Comparison of ENCODE assay signal across 12 cellular contexts in genomic region chr16:87375426-87376135, GRCh38. TPM values are rescaled to one million over a fixed set of nuclear protein-coding genes. Genes with fewer than 3 reads are reported as not detected.
DNase-seq lines count a peak whose midpoint lies in the region; ATAC-seq, FAIRE-seq and TF ChIP-seq lines count a peak whose summit lies in the region.
"Had no signal": no experiment of that assay in that cellular context is flagged by ENCODE, and none has a peak within 500 bp of the region (broad histone marks: within the 10 kb centered on the region; RNA-seq: fewer than 3 reads in every experiment).

No MANE protein-coding gene starts in this region.

- peak overlapping the region; percentile 53 for H3K9ac ChIP-seq in endothelial cell of umbilical vein (replicated peaks; ENCODE audit: extremely low read depth, insufficient read depth, low read length)

- TF ChIP-seq CTCF in endothelial cell of umbilical vein (IDR thresholded peaks at IDR 0.05; ENCODE audit: extremely low read depth in 1 of 2, insufficient read depth in 1 of 2, low read depth in 1 of 2, low read length in 2 of 2), result no peak

- POLR2A ChIA-PET in endothelial cell of umbilical vein (lab: Charles Lee), result no interaction called here

- peak; percentile 50 for DNase-seq in AG20443 (ENCODE audit: low spot score)
- peak; percentile 57 for DNase-seq in MV-4-11 (lab: John Stamatoyannopoulos, UW)
- DNase-seq in endothelial cell of umbilical vein (ENCODE audit: low read depth, low spot score), result peak; percentile 92
- peak; percentile 89 for DNase-seq in lung microvascular endothelial cell (ENCODE audit: low read depth in 2 of 2)
- no peak for DNase-seq in COLO829 (ENCODE audit: low spot score)
- no peak for DNase-seq in effector memory CD4-positive, alpha-beta T cell
- DNase-seq: activated CD4-positive, alpha-beta T cell treated with anti-CD3 and anti-CD28 coated beads for 48 hours; CD8-positive, alpha-beta T cell; NCI-H146; PC-9 had no signal

- no peaks in the 10 kb centered on the region for H3K36me3 ChIP-seq in endothelial cell of umbilical vein (ENCODE audit: control insufficient read depth in 2 of 2, extremely low read depth in 1 of 2, insufficient read depth in 2 of 2, low read length in 2 of 2)
- no peaks in the 10 kb centered on the region for H3K36me3 ChIP-seq in effector memory CD4-positive, alpha-beta T cell (ENCODE audit: control insufficient read depth, insufficient read depth, low read length)

- peaks cover 61% of the 10 kb centered on the region for H3K79me2 ChIP-seq in endothelial cell of umbilical vein (ENCODE audit: control insufficient read depth, insufficient read depth, low read length)

- no peak overlapping the region for H3K4me3 Mint-ChIP-seq in stimulated activated memory B cell treated with anti-CD40 and anti-IgM and Interleukin-4, amounts not matched to agents 10 μg/mL and 1 μg/mL and 100 μg/mL, for 72 hours
- H3K4me3 Mint-ChIP-seq: CD8-positive, alpha-beta T cell had no signal

- CTCF ChIA-PET in endothelial cell of umbilical vein (lab: Charles Lee), result interaction anchor here (0.7 to 1.6 kb wide), 6 partner anchors 8 to 261 kb away, joined by 3 to 5 read pairs (median 4); partner anchors contain the start of genes C16orf95 and FBXO31

- H3K9me3 ChIP-seq in endothelial cell of umbilical vein (replicated peaks; ENCODE audit: control insufficient read depth, insufficient read depth, low read length), result no peaks in the 10 kb centered on the region
- no peaks in the 10 kb centered on the region for H3K9me3 ChIP-seq in effector memory CD4-positive, alpha-beta T cell (ENCODE audit: control insufficient read depth, low read length)

- H4K20me1 ChIP-seq in endothelial cell of umbilical vein (replicated peaks; ENCODE audit: control insufficient read depth, extremely low read depth, insufficient read depth, low read length), result no peaks in the 10 kb centered on the region

- H3K36me3 Mint-ChIP-seq in stimulated activated memory B cell treated with anti-CD40 and anti-IgM and Interleukin-4, amounts not matched to agents 10 μg/mL and 1 μg/mL and 100 μg/mL, for 72 hours, result peaks cover 14% of the 10 kb centered on the region

- dilution Hi-C loops in endothelial cell of umbilical vein (cut with MboI; ENCODE audit: extremely low pct_ligation_motif_present, low sequenced_read_pairs), result no loop called here

- no peaks in the 10 kb centered on the region for H3K27me3 Mint-ChIP-seq in stimulated activated memory B cell treated with anti-CD40 and anti-IgM and Interleukin-4, amounts not matched to agents 10 μg/mL and 1 μg/mL and 100 μg/mL, for 72 hours

- no peak overlapping the region for H3K4me3 ChIP-seq in endothelial cell of umbilical vein (replicated peaks in 1 of 3; ENCODE audit: insufficient read depth in 1 of 3, low read depth in 1 of 3, low read length in 3 of 3)
- no peak overlapping the region for H3K4me3 ChIP-seq in effector memory CD4-positive, alpha-beta T cell (ENCODE audit: insufficient read depth, low read depth, low read length, poor library complexity, severe bottlenecking)
- H3K4me3 ChIP-seq: PC-9 had no signal

- ATAC-seq in HG02973 (IDR thresholded peaks at IDR 0.05; ENCODE audit: unreplicated experiment), result no peak
- ATAC-seq in stimulated activated memory B cell treated with anti-CD40 and anti-IgM and Interleukin-4, amounts not matched to agents 10 μg/mL and 1 μg/mL and 100 μg/mL, for 72 hours, result no peak
- ATAC-seq: CD8-positive, alpha-beta T cell had no signal

- intact Hi-C loops in endothelial cell of umbilical vein (cut with micrococcal nuclease), result loop anchor here (1.0 kb wide), 1 partner anchor 8 kb away; the partner anchor contains the start of gene FBXO31

- no peak overlapping the region for H3K27ac Mint-ChIP-seq in stimulated activated memory B cell treated with anti-CD40 and anti-IgM and Interleukin-4, amounts not matched to agents 10 μg/mL and 1 μg/mL and 100 μg/mL, for 72 hours
- H3K27ac Mint-ChIP-seq: CD8-positive, alpha-beta T cell had no signal

- no peak overlapping the region for H2AFZ ChIP-seq in endothelial cell of umbilical vein (ENCODE audit: low read depth, low read length)
- H2AFZ ChIP-seq: PC-9 had no signal

- no peaks in the 10 kb centered on the region for H3K9me3 Mint-ChIP-seq in stimulated activated memory B cell treated with anti-CD40 and anti-IgM and Interleukin-4, amounts not matched to agents 10 μg/mL and 1 μg/mL and 100 μg/mL, for 72 hours
- H3K9me3 Mint-ChIP-seq: CD8-positive, alpha-beta T cell had no signal

- H3K4me1 Mint-ChIP-seq in stimulated activated memory B cell treated with anti-CD40 and anti-IgM and Interleukin-4, amounts not matched to agents 10 μg/mL and 1 μg/mL and 100 μg/mL, for 72 hours, result peaks cover 37% of the 10 kb centered on the region

- TF ChIP-seq POLR2A in endothelial cell of umbilical vein (IDR thresholded peaks at IDR 0.05; ENCODE audit: low read depth, low read length), result no peak

- FAIRE-seq in endothelial cell of umbilical vein (lab: Jason Lieb, UNC), result peak; percentile 79

- H3K9me1 ChIP-seq in endothelial cell of umbilical vein (replicated peaks; ENCODE audit: control insufficient read depth, extremely low read depth, insufficient read depth, low read length), result no peaks in the 10 kb centered on the region

- no peak overlapping the region for H3K4me2 ChIP-seq in endothelial cell of umbilical vein (ENCODE audit: insufficient read depth, low read length)
- H3K4me2 ChIP-seq: PC-9 had no signal

- H3K4me1 ChIP-seq in endothelial cell of umbilical vein (ENCODE audit: control insufficient read depth, extremely low read depth, insufficient read depth, low read length), result peaks cover 16% of the 10 kb centered on the region
- H3K4me1 ChIP-seq in effector memory CD4-positive, alpha-beta T cell (ENCODE audit: control insufficient read depth, insufficient read depth, low read length, poor library complexity, severe bottlenecking), result no peaks in the 10 kb centered on the region

- no peaks in the 10 kb centered on the region for H3K27me3 ChIP-seq in endothelial cell of umbilical vein (ENCODE audit: control insufficient read depth in 2 of 2, insufficient read depth in 2 of 2, low read length in 2 of 2)
- no peaks in the 10 kb centered on the region for H3K27me3 ChIP-seq in effector memory CD4-positive, alpha-beta T cell (replicated peaks; ENCODE audit: control insufficient read depth, insufficient read depth, low read length, poor library complexity, severe bottlenecking)

- BruUV-seq in endothelial cell of umbilical vein (replicated peaks; lab: Mats Ljungman, UMichigan), result no TSS peak

- peak overlapping the region; percentile 56 for H3K27ac ChIP-seq in endothelial cell of umbilical vein (ENCODE audit: insufficient read depth, low read depth, low read length)
- no peak overlapping the region for H3K27ac ChIP-seq in effector memory CD4-positive, alpha-beta T cell (ENCODE audit: insufficient read depth, low read length, poor library complexity, severe bottlenecking)
- H3K27ac ChIP-seq: PC-9 had no signal

TF ChIP-seq in endothelial cell of umbilical vein, 7 proteins besides CTCF, POLR2A, EP300 and RAD21:
- TF ChIP-seq FOS (IDR thresholded peaks at IDR 0.05; ENCODE audit: borderline replicate concordance, insufficient read depth, low read length), result peak; percentile 64
- TF ChIP-seq, protein P1, sequence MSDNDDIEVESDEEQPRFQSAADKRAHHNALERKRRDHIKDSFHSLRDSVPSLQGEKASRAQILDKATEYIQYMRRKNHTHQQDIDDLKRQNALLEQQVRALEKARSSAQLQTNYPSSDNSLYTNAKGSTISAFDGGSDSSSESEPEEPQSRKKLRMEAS (IDR thresholded peaks at IDR 0.05; ENCODE audit: insufficient read depth, insufficient read length), result peak; percentile 13
- no peak for TF ChIP-seq POLR2AphosphoS5 (IDR thresholded peaks at IDR 0.05; ENCODE audit: insufficient read depth, low read depth, low read length)
- no peak for TF ChIP-seq GATA2 (IDR thresholded peaks at IDR 0.05; ENCODE audit: insufficient read depth, insufficient read length, low read depth, low read length)
- peak; percentile 43 for TF ChIP-seq JUN (IDR thresholded peaks at IDR 0.05; ENCODE audit: borderline replicate concordance, insufficient read depth, insufficient read length, low read depth)
- no peak for TF ChIP-seq EZH2 (IDR thresholded peaks at IDR 0.05; ENCODE audit: borderline replicate concordance, low read depth, low read length, severe bottlenecking)
- TF ChIP-seq MYC (IDR thresholded peaks at IDR 0.05; ENCODE audit: low read depth, low read length), result no peak
TF ChIP-seq in endothelial cell of umbilical vein: peak in this region for 3.

RNA-seq across cellular contexts. Expression of gene FBXO31, which starts 8.0 kb away (rescaled TPM):
- total RNA-seq in endothelial cell of umbilical vein (28.7 and 31.8 TPM in 2 replicates), lung microvascular endothelial cell (14.8 and 18.5 TPM in 2 replicates)
- polyA plus RNA-seq in endothelial cell of umbilical vein, result 17.1 and 19.1 TPM in 2 replicates
- polyA plus RNA-seq in endothelial cell of umbilical vein (2011; cell fraction: cytosol; rRNA removed), result 7.9 and 9.7 TPM in 2 replicates
- 53.6 and 60.9 TPM in 2 replicates for polyA plus RNA-seq in endothelial cell of umbilical vein (2011; cell fraction: nucleus; rRNA removed)
- 13.5 and 18.7 TPM in 2 replicates for polyA plus RNA-seq in endothelial cell of umbilical vein (2012)
- polyA minus RNA-seq in endothelial cell of umbilical vein, result 21.7 and 24.5 TPM in 2 replicates
- 15.0 TPM for polyA minus RNA-seq in endothelial cell of umbilical vein (2011; cell fraction: cytosol; rRNA and poly(A)+ RNA removed)
- polyA minus RNA-seq in endothelial cell of umbilical vein (2011; cell fraction: nucleus; rRNA and poly(A)+ RNA removed), result 19.8 and 25.0 TPM in 2 replicates

RNA-seq across cellular contexts. Expression of gene MAP1LC3B, which starts 16.6 kb away (rescaled TPM):
- total RNA-seq in endothelial cell of umbilical vein (94.5 and 99.9 TPM in 2 replicates), lung microvascular endothelial cell (16.6 and 21.6 TPM in 2 replicates)
- 33.7 and 40.7 TPM in 2 replicates for polyA plus RNA-seq in endothelial cell of umbilical vein
- 46.7 and 58.4 TPM in 2 replicates for polyA plus RNA-seq in endothelial cell of umbilical vein (2011; cell fraction: cytosol; rRNA removed)
- 32.9 and 37.4 TPM in 2 replicates for polyA plus RNA-seq in endothelial cell of umbilical vein (2011; cell fraction: nucleus; rRNA removed)
- 157 and 161 TPM in 2 replicates for polyA plus RNA-seq in endothelial cell of umbilical vein (2012)
- polyA minus RNA-seq in endothelial cell of umbilical vein, result 27.2 and 32.8 TPM in 2 replicates
- polyA minus RNA-seq in endothelial cell of umbilical vein (2011; cell fraction: cytosol; rRNA and poly(A)+ RNA removed), result 27.1 TPM
- 27.2 and 31.7 TPM in 2 replicates for polyA minus RNA-seq in endothelial cell of umbilical vein (2011; cell fraction: nucleus; rRNA and poly(A)+ RNA removed)

RNA-seq across cellular contexts. Expression of gene C16orf95, which starts 58.4 kb away (rescaled TPM):
- total RNA-seq in endothelial cell of umbilical vein (4.8 and 6.6 TPM in 2 replicates), lung microvascular endothelial cell (2.0 and 3.3 TPM in 2 replicates)
- polyA plus RNA-seq in endothelial cell of umbilical vein, result 4.0 and 6.1 TPM in 2 replicates
- 3.0 and 3.3 TPM in 2 replicates for polyA plus RNA-seq in endothelial cell of umbilical vein (2011; cell fraction: cytosol; rRNA removed)
- polyA plus RNA-seq in endothelial cell of umbilical vein (2011; cell fraction: nucleus; rRNA removed), result 2.1 and 2.8 TPM in 2 replicates
- polyA plus RNA-seq in endothelial cell of umbilical vein (2012), result 2.3 and 7.3 TPM in 2 replicates
- 2.3 and 2.4 TPM in 2 replicates for polyA minus RNA-seq in endothelial cell of umbilical vein
- polyA minus RNA-seq in endothelial cell of umbilical vein (2011; cell fraction: cytosol; rRNA and poly(A)+ RNA removed), result 2.4 TPM
- polyA minus RNA-seq in endothelial cell of umbilical vein (2011; cell fraction: nucleus; rRNA and poly(A)+ RNA removed), result 0.43 and 1.2 TPM in 2 replicates

Comparison
In these comparisons a context has a peak if more than half of its experiments do, and no peak if none do; other contexts are left out.
1. DNase-seq: peak in AG20443 (single experiment), MV-4-11 (single experiment), endothelial cell of umbilical vein (single experiment) and lung microvascular endothelial cell (2 of 2); none in COLO829 (single experiment) and effector memory CD4-positive, alpha-beta T cell (0 of 3).